ENCODE assay signal across 3 cellular contexts in genomic region chr4:110348711-110349383, GRCh38.
TF ChIP-seq lines count a peak whose summit lies in the region.

No MANE protein-coding gene starts in this region.

TF ChIP-seq in liver, 16 proteins besides CTCF, POLR2A, EP300 and RAD21:
- TF ChIP-seq HNF4A (conservative IDR thresholded peaks at IDR 0.05) (peak; percentile 90 to 91), ZBTB33 (IDR thresholded peaks at IDR 0.05) (peak; percentile 29), ATF3 (IDR thresholded peaks at IDR 0.05) (peak; percentile 58), MAX (IDR thresholded peaks at IDR 0.05) (peak; percentile 26), TAF1 (conservative IDR thresholded peaks at IDR 0.05) (no peak), HNF4G (IDR thresholded peaks at IDR 0.05) (peak; percentile 82), JUND (IDR thresholded peaks at IDR 0.05) (peak; percentile 39 to 63), YY1 (IDR thresholded peaks at IDR 0.05) (peak; percentile 48), FOXA2 (IDR thresholded peaks at IDR 0.05) (peak; percentile 65), FOXA1 (IDR thresholded peaks at IDR 0.05) (no peak), REST (IDR thresholded peaks at IDR 0.05) (no peak), NR2F2 (IDR thresholded peaks at IDR 0.05) (no peak), SP1 (IDR thresholded peaks at IDR 0.05) (peak; percentile 73), RXRA (IDR thresholded peaks at IDR 0.05) (peak; percentile 72 to 75), EGR1 (IDR thresholded peaks at IDR 0.05; ENCODE audit: low read depth in 2 of 2) (peak in 1 of 2 donors; percentile 36)
TF ChIP-seq in liver: peak in this region for 11.

TF ChIP-seq in HepG2, 621 proteins besides CTCF, POLR2A, EP300 and RAD21:
- TF ChIP-seq HOXA7 (CRISPR knock-in tag; IDR thresholded peaks at IDR 0.05): no peak
- no peak for TF ChIP-seq ATRX (CRISPR knock-in tag; IDR thresholded peaks at IDR 0.05; ENCODE audit: borderline replicate concordance)
- TF ChIP-seq HES4 (CRISPR knock-in tag; IDR thresholded peaks at IDR 0.05; ENCODE audit: borderline replicate concordance): no peak
- no peak for TF ChIP-seq PRDM15 (CRISPR knock-in tag; IDR thresholded peaks at IDR 0.05)
- no peak for TF ChIP-seq ZNF160 (CRISPR knock-in tag; IDR thresholded peaks at IDR 0.05)
- no peak for TF ChIP-seq ZBTB8A (CRISPR knock-in tag; IDR thresholded peaks at IDR 0.05; ENCODE audit: borderline replicate concordance, low read depth)
- no peak for TF ChIP-seq TFDP1 (CRISPR knock-in tag; IDR thresholded peaks at IDR 0.05; ENCODE audit: borderline replicate concordance)
- TF ChIP-seq ZNF615 (CRISPR knock-in tag; IDR thresholded peaks at IDR 0.05; ENCODE audit: borderline replicate concordance): no peak
- TF ChIP-seq FOXJ3 (CRISPR knock-in tag; IDR thresholded peaks at IDR 0.05; ENCODE audit: borderline replicate concordance): no peak
- TF ChIP-seq ZNF776 (CRISPR knock-in tag; IDR thresholded peaks at IDR 0.05): no peak
- no peak for TF ChIP-seq KLF15 (CRISPR knock-in tag; IDR thresholded peaks at IDR 0.05; ENCODE audit: borderline replicate concordance)
- TF ChIP-seq PITX1 (CRISPR knock-in tag; IDR thresholded peaks at IDR 0.05): no peak
- TF ChIP-seq ZNF879 (CRISPR knock-in tag; IDR thresholded peaks at IDR 0.05): no peak
TF ChIP-seq in HepG2: peak in this region for 0.

TF ChIP-seq in K562, 482 proteins besides CTCF, POLR2A, EP300 and RAD21:
- TF ChIP-seq ZNF134 (CRISPR knock-in tag; conservative IDR thresholded peaks at IDR 0.05): 0 out of 2 replicates have a peak, but pooled peaks have one; percentile 42
- no peak for TF ChIP-seq AFF4 (CRISPR knock-in tag; IDR thresholded peaks at IDR 0.05)
